1 cellular context compared by ENCODE assay signal in genomic region chr2:53784431-53784830, GRCh38.
A peak's percentile ranks its signal among the peaks of the same experiment; 100 is the strongest.
TF ChIP-seq lines count a peak whose summit lies in the region.

No MANE protein-coding gene starts in this region.

TF ChIP-seq in GM12878, 131 proteins besides CTCF, POLR2A, EP300 and RAD21:
- TF ChIP-seq ZNF207 (IDR thresholded peaks at IDR 0.05; ENCODE audit: borderline replicate concordance): no peak
- 0 out of 2 replicates have a peak, but pooled peaks have one; percentile 21 for TF ChIP-seq ATF7 (IDR thresholded peaks at IDR 0.05; ENCODE audit: low read depth)
- TF ChIP-seq HDAC6 (IDR thresholded peaks at IDR 0.05; ENCODE audit: unreplicated experiment): no peak
- TF ChIP-seq FOXK2 (IDR thresholded peaks at IDR 0.05): no peak
- no peak for TF ChIP-seq TARDBP (IDR thresholded peaks at IDR 0.05; ENCODE audit: borderline replicate concordance)
- TF ChIP-seq ZSCAN29 (IDR thresholded peaks at IDR 0.05): no peak
- no peak for TF ChIP-seq CREB1 (IDR thresholded peaks at IDR 0.05; ENCODE audit: low read depth)
- no peak for TF ChIP-seq MYB (IDR thresholded peaks at IDR 0.05; ENCODE audit: borderline replicate concordance, low read depth, low read length)
- 0 out of 2 replicates have a peak, but pooled peaks have one; percentile 6 for TF ChIP-seq RUNX3 (IDR thresholded peaks at IDR 0.05; ENCODE audit: low read length)
- TF ChIP-seq HCFC1 (IDR thresholded peaks at IDR 0.05; ENCODE audit: low read length): no peak
- no peak for TF ChIP-seq EGR1 (IDR thresholded peaks at IDR 0.05; ENCODE audit: borderline replicate concordance in 1 of 2, low read depth in 2 of 2, low read length in 2 of 2)
TF ChIP-seq in GM12878: peak in this region for 2.
